In the genomic region with DNA sequence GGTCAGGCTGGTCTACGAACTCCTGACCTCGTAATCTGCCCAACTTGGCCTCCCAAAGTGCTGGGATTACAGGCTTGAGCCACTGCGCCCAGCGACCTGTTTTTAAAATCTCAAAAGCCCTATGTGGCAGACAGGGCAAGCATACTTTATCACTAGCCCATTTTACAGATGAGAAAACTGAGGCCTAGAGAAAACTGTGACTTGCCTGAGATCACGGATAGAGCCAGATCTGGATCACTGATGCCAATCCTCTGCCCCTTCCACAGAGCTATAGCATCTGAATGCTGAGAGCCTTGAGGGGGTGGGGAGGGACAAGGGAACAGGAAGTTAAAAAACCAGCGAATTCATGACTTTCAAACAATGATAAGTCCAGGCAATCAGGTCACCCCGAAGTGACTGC, we compare ENCODE assay signal across 1 cellular context.
A peak's percentile ranks its signal among the peaks of the same experiment; 100 is the strongest.
TF ChIP-seq lines count a peak whose summit lies in the region.

No MANE protein-coding gene starts in this region.

TF ChIP-seq in K562, 482 proteins besides CTCF, POLR2A, EP300 and RAD21 (continued from another document):
- TF ChIP-seq, protein P1, sequence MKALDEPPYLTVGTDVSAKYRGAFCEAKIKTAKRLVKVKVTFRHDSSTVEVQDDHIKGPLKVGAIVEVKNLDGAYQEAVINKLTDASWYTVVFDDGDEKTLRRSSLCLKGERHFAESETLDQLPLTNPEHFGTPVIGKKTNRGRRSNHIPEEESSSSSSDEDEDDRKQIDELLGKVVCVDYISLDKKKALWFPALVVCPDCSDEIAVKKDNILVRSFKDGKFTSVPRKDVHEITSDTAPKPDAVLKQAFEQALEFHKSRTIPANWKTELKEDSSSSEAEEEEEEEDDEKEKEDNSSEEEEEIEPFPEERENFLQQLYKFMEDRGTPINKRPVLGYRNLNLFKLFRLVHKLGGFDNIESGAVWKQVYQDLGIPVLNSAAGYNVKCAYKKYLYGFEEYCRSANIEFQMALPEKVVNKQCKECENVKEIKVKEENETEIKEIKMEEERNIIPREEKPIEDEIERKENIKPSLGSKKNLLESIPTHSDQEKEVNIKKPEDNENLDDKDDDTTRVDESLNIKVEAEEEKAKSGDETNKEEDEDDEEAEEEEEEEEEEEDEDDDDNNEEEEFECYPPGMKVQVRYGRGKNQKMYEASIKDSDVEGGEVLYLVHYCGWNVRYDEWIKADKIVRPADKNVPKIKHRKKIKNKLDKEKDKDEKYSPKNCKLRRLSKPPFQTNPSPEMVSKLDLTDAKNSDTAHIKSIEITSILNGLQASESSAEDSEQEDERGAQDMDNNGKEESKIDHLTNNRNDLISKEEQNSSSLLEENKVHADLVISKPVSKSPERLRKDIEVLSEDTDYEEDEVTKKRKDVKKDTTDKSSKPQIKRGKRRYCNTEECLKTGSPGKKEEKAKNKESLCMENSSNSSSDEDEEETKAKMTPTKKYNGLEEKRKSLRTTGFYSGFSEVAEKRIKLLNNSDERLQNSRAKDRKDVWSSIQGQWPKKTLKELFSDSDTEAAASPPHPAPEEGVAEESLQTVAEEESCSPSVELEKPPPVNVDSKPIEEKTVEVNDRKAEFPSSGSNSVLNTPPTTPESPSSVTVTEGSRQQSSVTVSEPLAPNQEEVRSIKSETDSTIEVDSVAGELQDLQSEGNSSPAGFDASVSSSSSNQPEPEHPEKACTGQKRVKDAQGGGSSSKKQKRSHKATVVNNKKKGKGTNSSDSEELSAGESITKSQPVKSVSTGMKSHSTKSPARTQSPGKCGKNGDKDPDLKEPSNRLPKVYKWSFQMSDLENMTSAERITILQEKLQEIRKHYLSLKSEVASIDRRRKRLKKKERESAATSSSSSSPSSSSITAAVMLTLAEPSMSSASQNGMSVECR (CRISPR knock-in tag; IDR thresholded peaks at IDR 0.05): no peak
- TF ChIP-seq RCOR1 (IDR thresholded peaks at IDR 0.05; ENCODE audit: borderline replicate concordance in 1 of 2, low read depth in 2 of 2, low read length in 2 of 2) (peak in 1 of 2 experiments; percentile 67; a peak in 1 of 4 replicates), GABPB1 (CRISPR knock-in tag; IDR thresholded peaks at IDR 0.05) (no peak), MTA3 (IDR thresholded peaks at IDR 0.05; ENCODE audit: borderline replicate concordance) (no peak), ATF7 (IDR thresholded peaks at IDR 0.05) (no peak), HSF4 (CRISPR knock-in tag; IDR thresholded peaks at IDR 0.05; ENCODE audit: borderline replicate concordance) (no peak), ZNF143 (CRISPR knock-in tag; IDR thresholded peaks at IDR 0.05) (no peak), TEAD1 (CRISPR knock-in tag; IDR thresholded peaks at IDR 0.05) (no peak), PTTG1 (tag; IDR thresholded peaks at IDR 0.05; ENCODE audit: low read depth) (no peak), NONO (IDR thresholded peaks at IDR 0.05; ENCODE audit: low read depth in 2 of 2, low read length in 1 of 2) (no peak), RBM34 (IDR thresholded peaks at IDR 0.05; ENCODE audit: borderline replicate concordance, insufficient read depth, low read length) (no peak), HCFC1 (IDR thresholded peaks at IDR 0.05; ENCODE audit: low read depth, low read length) (no peak), SIRT6 (IDR thresholded peaks at IDR 0.05; ENCODE audit: low read depth, low read length) (no peak), ZNF589 (CRISPR knock-in tag; IDR thresholded peaks at IDR 0.05; ENCODE audit: low read depth) (no peak), RBFOX2 (IDR thresholded peaks at IDR 0.05; ENCODE audit: low read depth, low read length) (no peak), GABPB2 (CRISPR knock-in tag; conservative IDR thresholded peaks at IDR 0.05) (no peak), HMGN3 (IDR thresholded peaks at IDR 0.05; ENCODE audit: borderline replicate concordance, extremely low read depth, insufficient read length, low read depth, low read length) (no peak), XRCC4 (IDR thresholded peaks at IDR 0.05; ENCODE audit: extremely low read depth, insufficient read depth, insufficient read length) (no peak), CHD4 (IDR thresholded peaks at IDR 0.05; ENCODE audit: insufficient read depth, insufficient replicate concordance, low read depth, low read length, poor library complexity, severe bottlenecking) (peak; percentile 25), SMARCB1 (IDR thresholded peaks at IDR 0.05; ENCODE audit: insufficient read length, low read depth) (no peak), MTA1 (IDR thresholded peaks at IDR 0.05; ENCODE audit: borderline replicate concordance) (no peak), CBX3 (IDR thresholded peaks at IDR 0.05; ENCODE audit: borderline replicate concordance in 1 of 2, low read length in 2 of 2) (peak in 1 of 2 experiments; percentile 55; a peak in 1 of 3 replicates), ILK (tag; IDR thresholded peaks at IDR 0.05; ENCODE audit: borderline replicate concordance, low read depth) (no peak), NR2C2 (CRISPR knock-in tag; IDR thresholded peaks at IDR 0.05) (no peak), NR2C2 (tag; IDR thresholded peaks at IDR 0.05) (no peak), NRF1 (conservative IDR thresholded peaks at IDR 0.05 in 1 of 2, IDR thresholded peaks at IDR 0.05 in 1 of 2) (no peak), POLR2B (IDR thresholded peaks at IDR 0.05; ENCODE audit: low read depth, partially characterized antibody) (no peak), CBFA2T2 (conservative IDR thresholded peaks at IDR 0.05) (no peak), CREBBP (IDR thresholded peaks at IDR 0.05; ENCODE audit: low read depth, low read length) (no peak), TARDBP (IDR thresholded peaks at IDR 0.05) (no peak), FOXK2 (conservative IDR thresholded peaks at IDR 0.05 in 1 of 2, IDR thresholded peaks at IDR 0.05 in 1 of 2; ENCODE audit: low read depth in 2 of 2) (no peak), ADNP (tag; IDR thresholded peaks at IDR 0.05) (peak; percentile 90), ETV5 (CRISPR knock-in tag; IDR thresholded peaks at IDR 0.05; ENCODE audit: low read depth) (no peak), MCM3 (IDR thresholded peaks at IDR 0.05) (no peak), ETV1 (tag; conservative IDR thresholded peaks at IDR 0.05; ENCODE audit: low read depth) (0 out of 2 replicates have a peak, but pooled peaks have one; percentile 20), RNF2 (IDR thresholded peaks at IDR 0.05) (no peak), TCF7 (IDR thresholded peaks at IDR 0.05; ENCODE audit: borderline replicate concordance) (no peak), NCOR1 (IDR thresholded peaks at IDR 0.05) (no peak), OTX1 (CRISPR knock-in tag; IDR thresholded peaks at IDR 0.05) (no peak), ZNF24 (IDR thresholded peaks at IDR 0.05) (no peak), HEY1 (CRISPR knock-in tag; IDR thresholded peaks at IDR 0.05; ENCODE audit: borderline replicate concordance) (no peak), RFX5 (IDR thresholded peaks at IDR 0.05; ENCODE audit: low read depth, low read length) (no peak), ZNF780A (CRISPR knock-in tag; IDR thresholded peaks at IDR 0.05) (no peak), ZNF583 (CRISPR knock-in tag; IDR thresholded peaks at IDR 0.05) (no peak), RBM25 (IDR thresholded peaks at IDR 0.05; ENCODE audit: low read depth, low read length, severe bottlenecking) (peak; percentile 89), BCOR (IDR thresholded peaks at IDR 0.05) (peak; percentile 96)
- TF ChIP-seq, protein P2, sequence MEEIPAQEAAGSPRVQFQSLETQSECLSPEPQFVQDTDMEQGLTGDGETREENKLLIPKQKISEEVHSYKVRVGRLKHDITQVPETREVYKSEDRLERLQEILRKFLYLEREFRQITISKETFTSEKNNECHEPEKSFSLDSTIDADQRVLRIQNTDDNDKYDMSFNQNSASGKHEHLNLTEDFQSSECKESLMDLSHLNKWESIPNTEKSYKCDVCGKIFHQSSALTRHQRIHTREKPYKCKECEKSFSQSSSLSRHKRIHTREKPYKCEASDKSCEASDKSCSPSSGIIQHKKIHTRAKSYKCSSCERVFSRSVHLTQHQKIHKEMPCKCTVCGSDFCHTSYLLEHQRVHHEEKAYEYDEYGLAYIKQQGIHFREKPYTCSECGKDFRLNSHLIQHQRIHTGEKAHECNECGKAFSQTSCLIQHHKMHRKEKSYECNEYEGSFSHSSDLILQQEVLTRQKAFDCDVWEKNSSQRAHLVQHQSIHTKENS (CRISPR knock-in tag; IDR thresholded peaks at IDR 0.05): no peak
- TF ChIP-seq, protein P3, sequence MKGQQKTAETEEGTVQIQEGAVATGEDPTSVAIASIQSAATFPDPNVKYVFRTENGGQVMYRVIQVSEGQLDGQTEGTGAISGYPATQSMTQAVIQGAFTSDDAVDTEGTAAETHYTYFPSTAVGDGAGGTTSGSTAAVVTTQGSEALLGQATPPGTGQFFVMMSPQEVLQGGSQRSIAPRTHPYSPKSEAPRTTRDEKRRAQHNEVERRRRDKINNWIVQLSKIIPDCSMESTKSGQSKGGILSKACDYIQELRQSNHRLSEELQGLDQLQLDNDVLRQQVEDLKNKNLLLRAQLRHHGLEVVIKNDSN (CRISPR knock-in tag; IDR thresholded peaks at IDR 0.05): no peak
- TF ChIP-seq, protein P4, sequence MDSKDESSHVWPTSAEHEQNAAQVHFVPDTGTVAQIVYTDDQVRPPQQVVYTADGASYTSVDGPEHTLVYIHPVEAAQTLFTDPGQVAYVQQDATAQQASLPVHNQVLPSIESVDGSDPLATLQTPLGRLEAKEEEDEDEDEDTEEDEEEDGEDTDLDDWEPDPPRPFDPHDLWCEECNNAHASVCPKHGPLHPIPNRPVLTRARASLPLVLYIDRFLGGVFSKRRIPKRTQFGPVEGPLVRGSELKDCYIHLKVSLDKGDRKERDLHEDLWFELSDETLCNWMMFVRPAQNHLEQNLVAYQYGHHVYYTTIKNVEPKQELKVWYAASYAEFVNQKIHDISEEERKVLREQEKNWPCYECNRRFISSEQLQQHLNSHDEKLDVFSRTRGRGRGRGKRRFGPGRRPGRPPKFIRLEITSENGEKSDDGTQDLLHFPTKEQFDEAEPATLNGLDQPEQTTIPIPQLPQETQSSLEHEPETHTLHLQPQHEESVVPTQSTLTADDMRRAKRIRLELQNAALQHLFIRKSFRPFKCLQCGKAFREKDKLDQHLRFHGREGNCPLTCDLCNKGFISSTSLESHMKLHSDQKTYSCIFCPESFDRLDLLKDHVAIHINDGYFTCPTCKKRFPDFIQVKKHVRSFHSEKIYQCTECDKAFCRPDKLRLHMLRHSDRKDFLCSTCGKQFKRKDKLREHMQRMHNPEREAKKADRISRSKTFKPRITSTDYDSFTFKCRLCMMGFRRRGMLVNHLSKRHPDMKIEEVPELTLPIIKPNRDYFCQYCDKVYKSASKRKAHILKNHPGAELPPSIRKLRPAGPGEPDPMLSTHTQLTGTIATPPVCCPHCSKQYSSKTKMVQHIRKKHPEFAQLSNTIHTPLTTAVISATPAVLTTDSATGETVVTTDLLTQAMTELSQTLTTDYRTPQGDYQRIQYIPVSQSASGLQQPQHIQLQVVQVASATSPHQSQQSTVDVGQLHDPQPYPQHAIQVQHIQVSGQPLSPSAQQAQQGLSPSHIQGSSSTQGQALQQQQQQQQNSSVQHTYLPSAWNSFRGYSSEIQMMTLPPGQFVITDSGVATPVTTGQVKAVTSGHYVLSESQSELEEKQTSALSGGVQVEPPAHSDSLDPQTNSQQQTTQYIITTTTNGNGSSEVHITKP (IDR thresholded peaks at IDR 0.05; ENCODE audit: partially characterized antibody): no peak
- TF ChIP-seq, protein P5, sequence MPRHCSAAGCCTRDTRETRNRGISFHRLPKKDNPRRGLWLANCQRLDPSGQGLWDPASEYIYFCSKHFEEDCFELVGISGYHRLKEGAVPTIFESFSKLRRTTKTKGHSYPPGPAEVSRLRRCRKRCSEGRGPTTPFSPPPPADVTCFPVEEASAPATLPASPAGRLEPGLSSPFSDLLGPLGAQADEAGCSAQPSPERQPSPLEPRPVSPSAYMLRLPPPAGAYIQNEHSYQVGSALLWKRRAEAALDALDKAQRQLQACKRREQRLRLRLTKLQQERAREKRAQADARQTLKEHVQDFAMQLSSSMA (CRISPR knock-in tag; IDR thresholded peaks at IDR 0.05): no peak
